18 cellular contexts compared by ENCODE assay signal in the genomic region with DNA sequence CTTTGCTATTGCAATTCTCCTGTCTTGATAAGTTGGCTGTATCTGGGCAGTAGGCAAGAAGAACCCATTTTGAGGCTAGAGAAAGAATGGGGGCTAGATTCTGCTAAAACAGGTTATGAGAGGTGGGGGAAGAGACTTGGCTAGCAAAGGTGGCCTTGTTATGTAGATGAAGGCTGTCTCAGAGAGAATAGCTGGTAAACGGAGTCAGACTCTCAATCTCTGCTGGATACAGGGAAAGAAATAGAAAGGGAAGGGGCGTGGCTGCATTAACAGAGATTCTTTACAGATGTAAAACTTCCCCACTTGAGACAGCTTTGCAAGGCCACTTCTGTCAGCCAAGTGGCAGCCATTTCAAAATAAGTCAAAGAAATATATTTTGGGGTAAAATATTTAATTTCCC. TPM values are rescaled to one million over a fixed set of nuclear protein-coding genes. Genes with fewer than 3 reads are reported as not detected.
"Had no signal": no experiment of that assay in that cellular context is flagged by ENCODE, and none has a peak within 500 bp of the region (broad histone marks: within the 10 kb centered on the region; RNA-seq: fewer than 3 reads in every experiment).

No MANE protein-coding gene starts in this region.

- H3K4me3 Mint-ChIP-seq: naive thymus-derived CD4-positive, alpha-beta T cell; nephron progenitor cell had no signal

- ATAC-seq: heart left ventricle; left lobe of liver; naive thymus-derived CD4-positive, alpha-beta T cell had no signal

- H3K4me1 Mint-ChIP-seq: nephron progenitor cell had no signal

- H3K27ac Mint-ChIP-seq: naive thymus-derived CD4-positive, alpha-beta T cell; nephron progenitor cell had no signal

- DNase-seq: dorsolateral prefrontal cortex; effector CD8-positive, alpha-beta T cell; heart left ventricle; hippocampal formation; mammary epithelial cell; naive thymus-derived CD4-positive, alpha-beta T cell; nephron progenitor cell; posterior cingulate gyrus; small intestine; stimulated activated CD4-positive, alpha-beta T cell treated with anti-CD3 and anti-CD28 coated beads, Interleukin-12 subunit alpha, Interleukin-12 subunit beta, amount 100 ng/mL, for 4 hours; stimulated activated naive CD4-positive, alpha-beta T cell treated with Interleukin-2 at 50 U/mL for 16 hours; trophoblast cell had no signal

RNA-seq across cellular contexts. Expression of a gene that starts 53.2 kb away (rescaled TPM):
- total RNA-seq: chondrocyte; fibroblast of lung; glomerular endothelial cell; heart left ventricle; mammary epithelial cell; naive thymus-derived CD4-positive, alpha-beta T cell; osteocyte; right atrium auricular region had no signal
